Comparison of ENCODE assay signal across 1 cellular context in the genomic region with DNA sequence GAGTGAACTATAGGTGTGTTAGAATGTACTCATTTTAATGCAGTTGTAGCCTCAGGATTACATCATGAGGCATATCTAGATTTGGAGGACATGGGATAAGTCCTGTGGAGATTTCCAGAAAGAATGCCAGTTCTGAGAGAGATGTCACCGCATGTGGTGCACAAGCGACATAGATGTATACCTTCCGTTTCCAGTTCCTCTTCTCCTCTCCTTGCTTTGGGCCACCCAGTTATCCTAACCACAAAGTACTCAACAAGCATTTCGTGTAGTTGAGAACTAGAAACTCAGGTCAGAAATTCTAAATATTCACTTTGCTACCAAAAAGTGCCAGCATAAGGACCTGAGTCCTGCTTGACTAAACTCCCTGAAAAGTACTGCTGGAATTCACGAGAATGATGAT.
TF ChIP-seq lines count a peak whose summit lies in the region.

No MANE protein-coding gene starts in this region.

TF ChIP-seq in IMR-90, 13 proteins besides CTCF, POLR2A, EP300 and RAD21 (continued from another document):
- TF ChIP-seq NFE2L2 (IDR thresholded peaks at IDR 0.05; ENCODE audit: low read depth, low read length) (no peak), MXI1 (IDR thresholded peaks at IDR 0.05; ENCODE audit: borderline replicate concordance, low read depth, low read length) (no peak), RCOR1 (IDR thresholded peaks at IDR 0.05; ENCODE audit: insufficient replicate concordance, low read length) (no peak), FOS (IDR thresholded peaks at IDR 0.05; ENCODE audit: low read depth, low read length) (no peak), MAZ (IDR thresholded peaks at IDR 0.05; ENCODE audit: borderline replicate concordance, low read depth, low read length) (no peak)
